Comparison of ENCODE assay signal across 8 cellular contexts in the genomic region with DNA sequence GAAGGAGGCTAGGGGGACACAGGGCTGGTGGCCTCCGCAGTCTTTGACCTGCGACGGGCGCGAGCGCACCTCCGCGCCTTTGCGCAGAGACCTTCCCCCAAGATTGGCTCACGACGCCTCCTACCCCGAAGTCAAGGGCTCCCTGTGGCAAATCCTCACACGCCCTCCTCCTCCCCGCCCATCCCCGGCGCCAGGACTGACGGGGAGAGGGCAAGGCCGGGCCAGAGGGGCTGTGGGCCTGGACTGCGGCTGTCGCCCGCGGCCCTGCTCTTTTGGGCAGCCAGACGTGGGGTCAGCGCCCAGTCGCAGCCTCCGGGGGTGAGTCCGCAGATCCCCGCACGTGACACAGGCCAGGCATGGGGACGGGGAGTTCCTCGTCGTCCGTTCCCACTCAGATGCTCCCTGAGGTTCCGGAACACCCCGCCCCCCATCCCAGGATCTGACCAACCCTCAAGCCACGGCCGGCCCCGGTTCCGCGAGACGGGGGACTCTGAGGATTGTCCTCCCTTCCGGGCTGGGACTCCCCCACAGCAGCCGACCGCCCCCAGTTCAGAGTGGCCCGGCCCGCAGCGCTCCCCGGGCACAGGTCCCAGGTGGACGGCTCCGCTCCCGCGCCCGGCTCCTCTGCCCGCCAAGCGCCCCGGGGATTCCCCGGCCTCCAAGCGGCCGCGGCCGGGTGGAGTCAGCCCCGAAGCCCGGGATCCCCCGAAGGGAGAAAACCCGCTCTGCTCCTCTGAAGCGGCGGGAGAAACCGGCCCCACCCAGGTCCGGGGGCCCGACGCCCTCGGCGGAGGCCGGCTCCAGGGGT. TPM values are rescaled to one million over a fixed set of nuclear protein-coding genes. Genes with fewer than 3 reads are reported as not detected.
DNase-seq lines count a peak whose midpoint lies in the region; ATAC-seq and TF ChIP-seq lines count a peak whose summit lies in the region.

No MANE protein-coding gene starts in this region.

- DNase-seq in AG09309 (ENCODE audit: low read depth) (no peak), endothelial cell (ENCODE audit: low spot score) (peak; percentile 20), natural killer cell (peak; percentile 58), HUDEP-2 (lab: John Stamatoyannopoulos, UW; ENCODE audit: unreplicated experiment in 76 of 76) (no peak)
- peak; percentile 67 for DNase-seq in activated CD4-positive, CD25-positive, alpha-beta regulatory T cell treated with anti-CD3 and anti-CD28 coated beads, Interleukin-2, amount 50 U/mL, for 72 hours

- H3K27ac Mint-ChIP-seq in endothelial cell (ENCODE audit: unreplicated experiment), result no peak overlapping the region
- H3K27ac Mint-ChIP-seq in natural killer cell, result peak overlapping the region in 1 of 2 donors; percentile 82

- H3K4me3 Mint-ChIP-seq in endothelial cell (ENCODE audit: unreplicated experiment) (no peak overlapping the region), natural killer cell (peak overlapping the region; percentile 55)

- H3K4me1 Mint-ChIP-seq in endothelial cell (ENCODE audit: unreplicated experiment), result peaks cover 5% of the 10 kb centered on the region
- peaks cover 15 to 29% of the 10 kb centered on the region in 2 donors for H3K4me1 Mint-ChIP-seq in natural killer cell

- TF ChIP-seq CTCF in AG09309 (IDR thresholded peaks at IDR 0.05; ENCODE audit: control insufficient read depth, insufficient read depth, low read depth, low read length, missing control alignments), result no peak
- TF ChIP-seq CTCF in endothelial cell (IDR thresholded peaks at IDR 0.05; ENCODE audit: unreplicated experiment), result no peak
- no peak for TF ChIP-seq CTCF in natural killer cell (IDR thresholded peaks at IDR 0.05)

- intact Hi-C loops in natural killer cell (cut with micrococcal nuclease), result no loop called here

- peak overlapping the region; percentile 87 for H3K4me3 ChIP-seq in AG09309 (ENCODE audit: control insufficient read depth, low read depth, low read length)

- H3K27ac ChIP-seq in temporal lobe (ENCODE audit: low read depth, low read length), result peak overlapping the region; percentile 2

- H3K27me3 Mint-ChIP-seq in endothelial cell (ENCODE audit: unreplicated experiment) (peaks cover 17% of the 10 kb centered on the region), natural killer cell (ENCODE audit: low read depth in 2 of 2) (peaks cover 0 to 4% of the 10 kb centered on the region in 2 donors)

- no peaks in the 10 kb centered on the region for H3K36me3 Mint-ChIP-seq in endothelial cell (ENCODE audit: low read depth, unreplicated experiment)
- H3K36me3 Mint-ChIP-seq in natural killer cell, result no peaks in the 10 kb centered on the region

- peak; percentile 27 for ATAC-seq in GM19372 (IDR thresholded peaks at IDR 0.05; ENCODE audit: low read depth, unreplicated experiment)
- peak; percentile 36 for ATAC-seq in HG03439 (IDR thresholded peaks at IDR 0.05; ENCODE audit: unreplicated experiment)
- ATAC-seq in natural killer cell, result peak; percentile 58 to 68 (median 65)

- no peaks in the 10 kb centered on the region for H3K9me3 Mint-ChIP-seq in endothelial cell (ENCODE audit: unreplicated experiment)
- H3K9me3 Mint-ChIP-seq in natural killer cell, result no peaks in the 10 kb centered on the region

RNA-seq across cellular contexts. Expression of gene ANKRD33B, which starts 0.5 kb away (rescaled TPM):
- 7.0 TPM for total RNA-seq in endothelial cell (ENCODE audit: unreplicated experiment)
- total RNA-seq in natural killer cell, result 1 to 10 TPM; 2.4 to 4.3 (median 3.9) TPM
- 3.0 TPM for total RNA-seq in temporal lobe

Comparison
In these comparisons a context has a peak if more than half of its experiments do, and no peak if none do; other contexts are left out.
1. DNase-seq: peak in activated CD4-positive, CD25-positive, alpha-beta regulatory T cell treated with anti-CD3 and anti-CD28 coated beads, Interleukin-2, amount 50 U/mL, for 72 hours (single experiment), endothelial cell (single experiment) and natural killer cell (single experiment); none in AG09309 (single experiment) and HUDEP-2 (0 of 76).
2. Peak in every context shown above with its lines, with median percentiles within 50 percentile points of each other: ATAC-seq.